Comparison of ENCODE assay signal across 1 cellular context in the genomic region with DNA sequence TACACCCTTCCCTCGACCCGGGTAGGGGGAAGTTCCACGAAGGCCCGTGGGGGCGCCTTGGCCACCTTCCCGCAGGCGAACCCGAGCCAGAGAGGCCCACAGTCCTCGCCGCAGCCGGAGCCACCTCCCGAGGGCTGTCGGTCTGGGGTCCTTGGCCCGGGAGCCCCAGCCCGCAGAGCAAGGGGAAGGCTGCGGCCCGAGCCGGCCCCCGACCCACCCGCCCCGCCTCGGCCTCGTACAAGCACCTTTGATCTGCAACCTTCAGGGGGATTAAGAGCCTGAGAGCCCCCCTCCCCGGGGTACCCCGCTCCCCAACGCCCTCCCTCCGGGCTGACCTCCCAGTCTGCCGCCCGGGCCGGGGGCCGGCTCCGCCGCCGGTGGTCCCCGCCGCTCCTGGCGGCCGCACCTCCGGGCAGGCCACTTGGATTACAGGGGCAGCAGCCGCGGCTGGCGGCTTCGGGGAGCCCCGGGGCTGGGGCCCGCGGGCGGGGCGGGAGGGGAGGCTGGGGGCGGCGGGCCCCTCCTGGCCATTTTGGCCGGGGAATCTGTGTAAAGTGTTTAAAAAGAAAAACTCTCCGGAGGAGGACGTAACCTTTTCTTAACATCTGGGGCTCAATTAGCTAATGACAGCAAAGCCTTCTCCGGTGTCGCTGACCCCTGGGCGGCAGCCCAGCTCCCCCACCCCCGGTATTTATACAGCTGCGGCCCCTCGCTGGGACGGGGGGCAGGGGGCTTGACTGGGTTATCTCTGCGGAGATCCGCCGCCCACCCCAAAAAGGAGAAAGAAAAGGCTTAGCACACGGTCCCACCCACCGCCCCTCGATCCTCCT.
TF ChIP-seq lines count a peak whose summit lies in the region.

No MANE protein-coding gene starts in this region.

TF ChIP-seq in H1, 55 proteins besides CTCF, POLR2A, EP300 and RAD21:
- TF ChIP-seq NRF1 (IDR thresholded peaks at IDR 0.05; ENCODE audit: low read depth, low read length): no peak
- TF ChIP-seq RBBP5 (IDR thresholded peaks at IDR 0.05; ENCODE audit: borderline replicate concordance, low read depth, low read length): no peak
- TF ChIP-seq KDM4A (IDR thresholded peaks at IDR 0.05; ENCODE audit: low read depth, low read length, severe bottlenecking): peak; percentile 9
- 0 out of 2 replicates have a peak, but pooled peaks have one; percentile 57 for TF ChIP-seq TCF12 (IDR thresholded peaks at IDR 0.05; ENCODE audit: low read depth, low read length)
- TF ChIP-seq SP2 (IDR thresholded peaks at IDR 0.05; ENCODE audit: low read length): no peak
- peak; percentile 47 for TF ChIP-seq EZH2 (IDR thresholded peaks at IDR 0.05; ENCODE audit: low read depth, low read length, severe bottlenecking)
